Comparison of ENCODE assay signal across 8 cellular contexts in genomic region chr19:21021238-21021637, GRCh38. TPM values are rescaled to one million over a fixed set of nuclear protein-coding genes. Genes with fewer than 3 reads are reported as not detected.
DNase-seq lines count a peak whose midpoint lies in the region; ATAC-seq and TF ChIP-seq lines count a peak whose summit lies in the region.
"Not testable (repeated sequence)": the region's sequence is repeated elsewhere in the genome, so short reads cannot be mapped to it uniquely, and the experiment has no call there.

No MANE protein-coding gene starts in this region.

- peak; percentile 4 for ATAC-seq in GM21529 (IDR thresholded peaks at IDR 0.05; ENCODE audit: unreplicated experiment)
- not testable (repeated sequence) for ATAC-seq in activated T-cell treated with anti-CD3 and anti-CD28 coated beads, Interleukin-2, amount 50 U/mL, for 4 hours; heart left ventricle; mucosa of descending colon

- not testable (repeated sequence) for H4K20me1 ChIP-seq in OCI-LY7 (ENCODE audit: insufficient read depth, low read length)

- H3K4me3 Mint-ChIP-seq in activated T-cell treated with anti-CD3 and anti-CD28 coated beads, Interleukin-2, amount 50 U/mL, for 4 hours = peak overlapping the region; percentile 100

- H3K4me2 ChIP-seq in OCI-LY7 (ENCODE audit: low read length) (peak overlapping the region; percentile 70), skeletal muscle satellite cell (ENCODE audit: low read length) (peak overlapping the region; percentile 78)

- BruUV-seq in OCI-LY7 (replicated peaks; lab: Mats Ljungman, UMichigan) = not testable (repeated sequence)

- H3K27ac ChIP-seq in 22Rv1 (peak overlapping the region; percentile 74), OCI-LY7 (ENCODE audit: low read depth, low read length, poor library complexity, severe bottlenecking) (peak overlapping the region; percentile 73), heart left ventricle (peak overlapping the region in 10 of 12 donors; percentile 73 to 91 (median 82))

- not testable (repeated sequence) for H3K9me3 ChIP-seq in OCI-LY7 (ENCODE audit: low read length); heart left ventricle; mucosa of descending colon; skeletal muscle satellite cell (replicated peaks; ENCODE audit: low read length)

- H3K4me1 ChIP-seq in OCI-LY7 (ENCODE audit: insufficient read depth, low read length, poor library complexity, severe bottlenecking) = peaks cover 21% of the 10 kb centered on the region
- peaks cover 0 to 25% (median 7%) of the 10 kb centered on the region in 12 donors for H3K4me1 ChIP-seq in heart left ventricle
- not testable (repeated sequence) for H3K4me1 ChIP-seq in mucosa of descending colon (ENCODE audit: low read depth)
- peaks cover 29% of the 10 kb centered on the region for H3K4me1 ChIP-seq in skeletal muscle satellite cell (ENCODE audit: control insufficient read depth, insufficient read depth, low read length)

- H2AFZ ChIP-seq in OCI-LY7 (ENCODE audit: low read length) = peak overlapping the region; percentile 66; the same call in 1 of the 2 replicates

- intact Hi-C loops in OCI-LY7 (cut with micrococcal nuclease; ENCODE audit: unreplicated experiment) (loop anchor here (5.0 kb wide), 3 partner anchors 61 to 121 kb away; partner anchors contain the start of genes ZNF431, ZNF714 and ZNF85), heart left ventricle (cut with DNase I) (loop anchor here in 1 of 10 donors (5.0 kb wide), 1 partner anchor 61 kb away; the partner anchor contains the start of gene ZNF714)
- intact Hi-C loops in mucosa of descending colon (cut with DNase I, micrococcal nuclease) = not testable (repeated sequence)

- H3K27me3 Mint-ChIP-seq in activated T-cell treated with anti-CD3 and anti-CD28 coated beads, Interleukin-2, amount 50 U/mL, for 4 hours (ENCODE audit: low read depth) = not testable (repeated sequence)

- peak overlapping the region; percentile 97 for H3K4me3 ChIP-seq in OCI-LY7 (ENCODE audit: low read depth, low read length, poor library complexity, severe bottlenecking)
- peak overlapping the region; percentile 89 for H3K4me3 ChIP-seq in choroid plexus epithelial cell (ENCODE audit: low read depth, low read length)
- H3K4me3 ChIP-seq in heart left ventricle = peak overlapping the region; percentile 65 to 97 (median 84)
- peak overlapping the region; percentile 70 for H3K4me3 ChIP-seq in mucosa of descending colon
- H3K4me3 ChIP-seq in skeletal muscle satellite cell (ENCODE audit: low read length) = peak overlapping the region; percentile 81

- H3K4me1 Mint-ChIP-seq in activated T-cell treated with anti-CD3 and anti-CD28 coated beads, Interleukin-2, amount 50 U/mL, for 4 hours (ENCODE audit: low read depth) = peaks cover 53% of the 10 kb centered on the region

- H3K79me2 ChIP-seq in OCI-LY7 (ENCODE audit: insufficient read depth, low read depth, low read length) = peaks cover 54% of the 10 kb centered on the region

- POLR2A ChIA-PET in OCI-LY7 (lab: Charles Lee) = interaction anchor here (0.6 to 2.3 kb wide), 4 partner anchors 8 to 1401 kb away, joined by 3 to 8 read pairs (median 4); partner anchors contain the start of gene ZNF66

- peak; percentile 21 for TF ChIP-seq CTCF in 22Rv1 (IDR thresholded peaks at IDR 0.05)
- TF ChIP-seq CTCF in OCI-LY7 (conservative IDR thresholded peaks at IDR 0.05; ENCODE audit: low read length) = peak; percentile 34
- not testable (repeated sequence) for TF ChIP-seq CTCF in choroid plexus epithelial cell (conservative IDR thresholded peaks at IDR 0.05; ENCODE audit: low read depth, low read length); heart left ventricle (IDR thresholded peaks at IDR 0.05); mucosa of descending colon (IDR thresholded peaks at IDR 0.05)

- peak overlapping the region; percentile 93 for H3K9ac ChIP-seq in skeletal muscle satellite cell (ENCODE audit: low read depth, low read length)

- TF ChIP-seq POLR2A in heart left ventricle (IDR thresholded peaks at IDR 0.05) = not testable (repeated sequence)

- H3K9me3 Mint-ChIP-seq in activated T-cell treated with anti-CD3 and anti-CD28 coated beads, Interleukin-2, amount 50 U/mL, for 4 hours = not testable (repeated sequence)

- WGBS in heart left ventricle, 4 donors = 13 to 21% (median 18%) methylated on average over 11 of the region's 11 CpGs

- peaks cover 25% of the 10 kb centered on the region for H3K36me3 Mint-ChIP-seq in activated T-cell treated with anti-CD3 and anti-CD28 coated beads, Interleukin-2, amount 50 U/mL, for 4 hours (ENCODE audit: insufficient read depth)

- DNase-seq in OCI-LY7 (ENCODE audit: low spot score) = peak; percentile 34
- not testable (repeated sequence) for DNase-seq in activated T-cell treated with anti-CD3 and anti-CD28 coated beads, Interleukin-2, amount 50 U/mL, for 4 hours; choroid plexus epithelial cell (ENCODE audit: low read depth); heart left ventricle; mucosa of descending colon

- CTCF ChIA-PET in OCI-LY7 (lab: Charles Lee; ENCODE audit: unreplicated experiment) = not testable (repeated sequence)

- not testable (repeated sequence) for H3K9me2 ChIP-seq in OCI-LY7 (ENCODE audit: insufficient read depth, low read length)

- not testable (repeated sequence) for H3K27me3 ChIP-seq in heart left ventricle; skeletal muscle satellite cell (ENCODE audit: control insufficient read depth, insufficient read depth, low read length)

- H3K36me3 ChIP-seq in OCI-LY7 (ENCODE audit: insufficient read depth, low read length) = peaks cover 43% of the 10 kb centered on the region
- H3K36me3 ChIP-seq in heart left ventricle = peaks cover 0 to 36% (median 30%) of the 10 kb centered on the region in 9 donors
- not testable (repeated sequence) for H3K36me3 ChIP-seq in mucosa of descending colon (ENCODE audit: low read depth)
- peaks cover 15% of the 10 kb centered on the region for H3K36me3 ChIP-seq in skeletal muscle satellite cell (ENCODE audit: insufficient read depth, low read length)

RNA-seq across cellular contexts. Expression of gene ZNF430, which starts 0.8 kb away (rescaled TPM):
- 14.0 and 28.7 TPM in 2 replicates for total RNA-seq in OCI-LY7 (2014; rRNA removed; shearing (Covaris generic))
- total RNA-seq in OCI-LY7 (2022) = 31.5 and 31.7 TPM in 2 replicates
- total RNA-seq in activated T-cell treated with anti-CD3 and anti-CD28 coated beads, Interleukin-2, amount 50 U/mL, for 4 hours = 10 to 100 TPM; 12.2 to 17.9 (median 16.6) TPM
- 1 to 10 TPM; 2.9 to 9.1 (median 3.9) TPM for total RNA-seq in heart left ventricle
- polyA plus RNA-seq in heart left ventricle = 1 to 10 TPM; 1.1 to 2.4 TPM
- total RNA-seq in mucosa of descending colon = 10 to 100 TPM in 2 of 3 donors, 1 to 10 TPM in 1; 9.7 to 13.1 (median 12.5) TPM
- total RNA-seq in skeletal muscle satellite cell (2012; rRNA removed) = 15.1 and 16.7 TPM in 2 replicates
